ENCODE assay signal across 8 cellular contexts in genomic region chr6:33390767-33391277, GRCh38. TPM values are rescaled to one million over a fixed set of nuclear protein-coding genes. Genes with fewer than 3 reads are reported as not detected.
DNase-seq lines count a peak whose midpoint lies in the region; ATAC-seq and TF ChIP-seq lines count a peak whose summit lies in the region.

No MANE protein-coding gene starts in this region.

- TF ChIP-seq CTCF in suprapubic skin (IDR thresholded peaks at IDR 0.05), result no peak

- peaks cover 17% of the 10 kb centered on the region for H3K4me1 ChIP-seq in suprapubic skin

- H3K36me3 Mint-ChIP-seq in activated CD4-positive, alpha-beta T cell treated with anti-CD3 and anti-CD28 coated beads for 36 hours (ENCODE audit: low read depth), result peaks cover 28% of the 10 kb centered on the region
- peaks cover 26% of the 10 kb centered on the region for H3K36me3 Mint-ChIP-seq in activated T-helper 2 cell treated with anti-CD3 and anti-CD28 coated beads, Interferon-gamma antibody, Interleukin-2, Interleukin-4, amounts not matched to agents 10 μg/mL and 5 μg/mL and 100 μg/mL, durations not matched to agents 14 hours and 24 hours and 36 hours (ENCODE audit: low read depth)
- no peaks in the 10 kb centered on the region for H3K36me3 Mint-ChIP-seq in immature natural killer cell

- ATAC-seq in activated CD4-positive, alpha-beta T cell treated with anti-CD3 and anti-CD28 coated beads for 36 hours, result no peak
- ATAC-seq in HG02973 (IDR thresholded peaks at IDR 0.05; ENCODE audit: unreplicated experiment), result no peak

- POLR2A ChIA-PET in activated CD4-positive, alpha-beta T cell treated with anti-CD3 and anti-CD28 coated beads for 36 hours (lab: Charles Lee), result interaction anchor here (0.6 kb wide), 1 partner anchor 1281 kb away, joined by 3 read pairs; no protein-coding TSS in a partner anchor

- no peak for TF ChIP-seq EP300 in suprapubic skin (IDR thresholded peaks at IDR 0.05)

- H3K27me3 Mint-ChIP-seq in activated CD4-positive, alpha-beta T cell treated with anti-CD3 and anti-CD28 coated beads for 36 hours, result no peaks in the 10 kb centered on the region
- no peaks in the 10 kb centered on the region for H3K27me3 Mint-ChIP-seq in activated T-helper 2 cell treated with anti-CD3 and anti-CD28 coated beads, Interferon-gamma antibody, Interleukin-2, Interleukin-4, amounts not matched to agents 10 μg/mL and 5 μg/mL and 100 μg/mL, durations not matched to agents 14 hours and 24 hours and 36 hours (ENCODE audit: low read depth)
- H3K27me3 Mint-ChIP-seq in immature natural killer cell (ENCODE audit: low read depth in 3 of 3), result peaks cover 7 to 8% (median 8%) of the 10 kb centered on the region in 3 donors

- no peaks in the 10 kb centered on the region for H3K9me3 Mint-ChIP-seq in activated CD4-positive, alpha-beta T cell treated with anti-CD3 and anti-CD28 coated beads for 36 hours (ENCODE audit: low read depth)
- H3K9me3 Mint-ChIP-seq in activated T-helper 2 cell treated with anti-CD3 and anti-CD28 coated beads, Interferon-gamma antibody, Interleukin-2, Interleukin-4, amounts not matched to agents 10 μg/mL and 5 μg/mL and 100 μg/mL, durations not matched to agents 14 hours and 24 hours and 36 hours, result no peaks in the 10 kb centered on the region
- no peaks in the 10 kb centered on the region for H3K9me3 Mint-ChIP-seq in immature natural killer cell

- intact Hi-C loops in activated CD4-positive, alpha-beta T cell treated with anti-CD3 and anti-CD28 coated beads for 36 hours (cut with DNase I, micrococcal nuclease), result loop anchor here (1.0 to 5.0 kb wide), 21 partner anchors 19 to 846 kb away; partner anchors contain the start of genes CUTA (in 2 of the 2), PFDN6 (in 2 of the 2), TAPBP (in 2 of the 2) and WDR46 (in 2 of the 2)
- intact Hi-C loops in activated T-helper 2 cell treated with anti-CD3 and anti-CD28 coated beads, Interferon-gamma antibody, Interleukin-2, Interleukin-4, amounts not matched to agents 10 μg/mL and 5 μg/mL and 100 μg/mL, durations not matched to agents 14 hours and 24 hours and 36 hours (cut with micrococcal nuclease), result loop anchor here (1.0 to 5.0 kb wide), 7 partner anchors 19 to 184 kb away; partner anchors contain the start of genes CUTA, RGL2, RING1 and TAPBP

- H3K36me3 ChIP-seq in suprapubic skin, result no peaks in the 10 kb centered on the region

- no peaks in the 10 kb centered on the region for H3K9me3 ChIP-seq in suprapubic skin

- H3K27me3 ChIP-seq in suprapubic skin, result no peaks in the 10 kb centered on the region

- no peak for DNase-seq in activated CD4-positive, alpha-beta T cell treated with anti-CD3 and anti-CD28 coated beads for 36 hours
- no peak for DNase-seq in activated CD4-positive, alpha-beta T cell treated with anti-CD3 and anti-CD28 coated beads for 48 hours
- DNase-seq in activated T-helper 2 cell treated with anti-CD3 and anti-CD28 coated beads, Interferon-gamma antibody, Interleukin-2, Interleukin-4, amounts not matched to agents 10 μg/mL and 5 μg/mL and 100 μg/mL, durations not matched to agents 14 hours and 24 hours and 36 hours (ENCODE audit: low spot score), result no peak
- no peak for DNase-seq in immature natural killer cell
- DNase-seq in suprapubic skin (ENCODE audit: low spot score in 2 of 2), result no peak
- DNase-seq in NCI-H345 treated with DMSO at 0.1 percent for 48 hours (lab: John Stamatoyannopoulos, UW; ENCODE audit: unreplicated experiment), result no peak
- no peak for DNase-seq in NOMO-1 treated with dmso at 0.1 percent for 144 hours (lab: John Stamatoyannopoulos, UW; ENCODE audit: unreplicated experiment)

- peaks cover 35% of the 10 kb centered on the region for H3K4me1 Mint-ChIP-seq in activated CD4-positive, alpha-beta T cell treated with anti-CD3 and anti-CD28 coated beads for 36 hours
- peaks cover 37% of the 10 kb centered on the region for H3K4me1 Mint-ChIP-seq in activated T-helper 2 cell treated with anti-CD3 and anti-CD28 coated beads, Interferon-gamma antibody, Interleukin-2, Interleukin-4, amounts not matched to agents 10 μg/mL and 5 μg/mL and 100 μg/mL, durations not matched to agents 14 hours and 24 hours and 36 hours (ENCODE audit: low read depth)
- peaks cover 28 to 30% of the 10 kb centered on the region in 2 donors for H3K4me1 Mint-ChIP-seq in immature natural killer cell

- CTCF ChIA-PET in activated CD4-positive, alpha-beta T cell treated with anti-CD3 and anti-CD28 coated beads for 36 hours (lab: Charles Lee), result interaction anchor here (0.7 to 2.0 kb wide), 13 partner anchors 10 to 1366 kb away, joined by 3 to 11 read pairs (median 3); partner anchors contain the start of genes CUTA, RPS18, SNRPC and VPS52

- WGBS in suprapubic skin, result 74% methylated on average over 9 of the region's 9 CpGs

- H3K27ac ChIP-seq in suprapubic skin, result peak overlapping the region; percentile 86

- no peak for TF ChIP-seq POLR2A in suprapubic skin (IDR thresholded peaks at IDR 0.05)

- H3K4me3 Mint-ChIP-seq in activated CD4-positive, alpha-beta T cell treated with anti-CD3 and anti-CD28 coated beads for 36 hours, result peak overlapping the region; percentile 88
- peak overlapping the region; percentile 87 for H3K4me3 Mint-ChIP-seq in activated T-helper 2 cell treated with anti-CD3 and anti-CD28 coated beads, Interferon-gamma antibody, Interleukin-2, Interleukin-4, amounts not matched to agents 10 μg/mL and 5 μg/mL and 100 μg/mL, durations not matched to agents 14 hours and 24 hours and 36 hours (ENCODE audit: low read depth)
- peak overlapping the region; percentile 50 to 89 (median 88) for H3K4me3 Mint-ChIP-seq in immature natural killer cell

- H3K27ac Mint-ChIP-seq in activated CD4-positive, alpha-beta T cell treated with anti-CD3 and anti-CD28 coated beads for 36 hours, result peak overlapping the region; percentile 96
- H3K27ac Mint-ChIP-seq in activated T-helper 2 cell treated with anti-CD3 and anti-CD28 coated beads, Interferon-gamma antibody, Interleukin-2, Interleukin-4, amounts not matched to agents 10 μg/mL and 5 μg/mL and 100 μg/mL, durations not matched to agents 14 hours and 24 hours and 36 hours, result peak overlapping the region; percentile 94
- H3K27ac Mint-ChIP-seq in immature natural killer cell, result peak overlapping the region; percentile 94 to 99 (median 96)

- H3K4me3 ChIP-seq in suprapubic skin, result no peak overlapping the region

RNA-seq across cellular contexts. Expression of gene KIFC1, which starts 0.8 kb away (rescaled TPM):
- total RNA-seq in activated CD4-positive, alpha-beta T cell treated with anti-CD3 and anti-CD28 coated beads for 36 hours, result 10 to 100 TPM; 86.0 to 89.3 TPM
- 78.3 and 80.9 TPM in 2 replicates for total RNA-seq in activated T-helper 2 cell treated with anti-CD3 and anti-CD28 coated beads, Interferon-gamma antibody, Interleukin-2, Interleukin-4, amounts not matched to agents 10 μg/mL and 5 μg/mL and 100 μg/mL, durations not matched to agents 14 hours and 24 hours and 36 hours
- 1 to 10 TPM in 2 of 3 donors, not detected in 1; 2.2 to 3.7 TPM for polyA plus RNA-seq in immature natural killer cell
- 10 to 100 TPM in 2 of 4 donors, 1 to 10 TPM in 2; 3.2 to 19.5 (median 9.8) TPM for total RNA-seq in suprapubic skin

RNA-seq across cellular contexts. Expression of gene PHF1, which starts 20.0 kb away (rescaled TPM):
- total RNA-seq in activated CD4-positive, alpha-beta T cell treated with anti-CD3 and anti-CD28 coated beads for 36 hours, result 10 to 100 TPM; 24.9 to 28.2 TPM
- total RNA-seq in activated T-helper 2 cell treated with anti-CD3 and anti-CD28 coated beads, Interferon-gamma antibody, Interleukin-2, Interleukin-4, amounts not matched to agents 10 μg/mL and 5 μg/mL and 100 μg/mL, durations not matched to agents 14 hours and 24 hours and 36 hours, result 33.0 and 39.1 TPM in 2 replicates
- 10 to 100 TPM; 22.7 to 36.5 (median 29.8) TPM for polyA plus RNA-seq in immature natural killer cell
- 100 to 1,000 TPM in 1 of 4 donors, 10 to 100 TPM in 3; 35.9 to 102 (median 48.6) TPM for total RNA-seq in suprapubic skin

RNA-seq across cellular contexts. Expression of gene CUTA, which starts 27.1 kb away (rescaled TPM):
- 100 to 1,000 TPM; 154 to 188 TPM for total RNA-seq in activated CD4-positive, alpha-beta T cell treated with anti-CD3 and anti-CD28 coated beads for 36 hours
- total RNA-seq in activated T-helper 2 cell treated with anti-CD3 and anti-CD28 coated beads, Interferon-gamma antibody, Interleukin-2, Interleukin-4, amounts not matched to agents 10 μg/mL and 5 μg/mL and 100 μg/mL, durations not matched to agents 14 hours and 24 hours and 36 hours, result 143 and 146 TPM in 2 replicates
- 100 to 1,000 TPM; 367 to 404 (median 404) TPM for polyA plus RNA-seq in immature natural killer cell
- total RNA-seq in suprapubic skin, result 100 to 1,000 TPM; 119 to 185 (median 159) TPM

RNA-seq across cellular contexts. Expression of gene SYNGAP1, which starts 29.0 kb away (rescaled TPM):
- 10 to 100 TPM; 43.6 to 45.6 TPM for total RNA-seq in activated CD4-positive, alpha-beta T cell treated with anti-CD3 and anti-CD28 coated beads for 36 hours
- 60.1 and 71.3 TPM in 2 replicates for total RNA-seq in activated T-helper 2 cell treated with anti-CD3 and anti-CD28 coated beads, Interferon-gamma antibody, Interleukin-2, Interleukin-4, amounts not matched to agents 10 μg/mL and 5 μg/mL and 100 μg/mL, durations not matched to agents 14 hours and 24 hours and 36 hours
- polyA plus RNA-seq in immature natural killer cell, result under 1 TPM; 0.02 to 0.32 (median 0.20) TPM
- 10 to 100 TPM; 13.5 to 30.4 (median 14.0) TPM for total RNA-seq in suprapubic skin
